In the genomic region with DNA sequence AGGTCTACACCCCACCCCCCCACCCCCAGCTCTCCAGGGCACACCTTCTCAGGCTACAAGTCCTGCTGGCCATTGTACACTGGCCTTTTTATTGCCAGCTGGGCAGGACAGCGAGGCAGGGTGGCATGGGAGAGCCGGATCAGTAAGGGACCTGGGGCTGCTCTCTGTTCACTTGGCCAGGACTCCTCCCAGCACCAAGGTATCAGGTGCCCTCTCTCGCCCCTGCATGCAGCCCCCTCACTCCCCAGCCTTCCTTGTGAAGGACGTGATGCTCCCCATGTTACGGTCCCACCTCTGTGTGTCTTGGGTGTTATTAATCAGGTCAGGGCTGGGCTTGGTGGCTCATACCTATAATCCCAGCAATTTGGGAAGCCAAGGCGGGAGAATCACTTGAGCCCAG, we compare ENCODE assay signal across 22 cellular contexts. TPM values are rescaled to one million over a fixed set of nuclear protein-coding genes. Genes with fewer than 3 reads are reported as not detected.
DNase-seq lines count a peak whose midpoint lies in the region; ATAC-seq and TF ChIP-seq lines count a peak whose summit lies in the region.
"Had no signal": no experiment of that assay in that cellular context is flagged by ENCODE, and none has a peak within 500 bp of the region (broad histone marks: within the 10 kb centered on the region; RNA-seq: fewer than 3 reads in every experiment).

No MANE protein-coding gene starts in this region.

- ATAC-seq in heart left ventricle: no peak
- no peak for ATAC-seq in right cardiac atrium
- ATAC-seq in GM19023 (IDR thresholded peaks at IDR 0.05; ENCODE audit: unreplicated experiment): no peak
- no peak for ATAC-seq in HG03280 (IDR thresholded peaks at IDR 0.05; ENCODE audit: unreplicated experiment)

- intact Hi-C loops in heart left ventricle (cut with DNase I) (no loop called here), right cardiac atrium (cut with DNase I) (no loop called here), left ventricle myocardium inferior (cut with micrococcal nuclease) (no loop called here), posterior vena cava (cut with DNase I) (no loop called here)

- no peaks in the 10 kb centered on the region for H3K36me3 ChIP-seq in heart left ventricle
- H3K36me3 ChIP-seq in left ventricle myocardium inferior: no peaks in the 10 kb centered on the region
- H3K36me3 ChIP-seq: BLaER1, HAP-1, MG63 had no signal

- H3K27me3 ChIP-seq in heart left ventricle: no peaks in the 10 kb centered on the region
- no peaks in the 10 kb centered on the region for H3K27me3 ChIP-seq in right cardiac atrium (ENCODE audit: control insufficient read depth, insufficient read depth)
- no peaks in the 10 kb centered on the region for H3K27me3 ChIP-seq in left ventricle myocardium inferior (ENCODE audit: low read depth)
- H3K27me3 ChIP-seq: BLaER1, MG63 had no signal

- H3K4me3 ChIP-seq in heart left ventricle (no peak overlapping the region), right cardiac atrium (ENCODE audit: low read length) (no peak overlapping the region), left ventricle myocardium inferior (no peak overlapping the region)
- H3K4me3 ChIP-seq: BLaER1, HAP-1, MG63, PC-9 had no signal

- peak overlapping the region in 7 of 12 donors; percentile 32 to 87 (median 77) for H3K27ac ChIP-seq in heart left ventricle
- no peak overlapping the region for H3K27ac ChIP-seq in right cardiac atrium (ENCODE audit: low read length)
- H3K27ac ChIP-seq in left ventricle myocardium inferior (replicated peaks): peak overlapping the region; percentile 77
- H3K27ac ChIP-seq: BLaER1, PC-9 had no signal

- no peak for TF ChIP-seq POLR2A in heart left ventricle (IDR thresholded peaks at IDR 0.05)

- no peak for TF ChIP-seq CTCF in heart left ventricle (IDR thresholded peaks at IDR 0.05)
- TF ChIP-seq CTCF in left ventricle myocardium inferior (IDR thresholded peaks at IDR 0.05; ENCODE audit: borderline replicate concordance): no peak

- 90 to 95% (median 93%) methylated on average over 1 to 6 of the region's 6 CpGs for WGBS in heart left ventricle, 4 donors
- 94% methylated on average over 6 of the region's 6 CpGs for WGBS in right cardiac atrium

- no peaks in the 10 kb centered on the region for H3K9me3 ChIP-seq in heart left ventricle
- H3K9me3 ChIP-seq in right cardiac atrium (ENCODE audit: control insufficient read depth, low read length): no peaks in the 10 kb centered on the region
- no peaks in the 10 kb centered on the region for H3K9me3 ChIP-seq in left ventricle myocardium inferior (replicated peaks)
- H3K9me3 ChIP-seq: BLaER1, HAP-1, MG63 had no signal

- DNase-seq in heart left ventricle (no peak), right cardiac atrium (no peak), left ventricle myocardium inferior (no peak), posterior vena cava (ENCODE audit: low spot score) (peak; percentile 37), medulla oblongata (ENCODE audit: extremely low spot score) (no peak)
- DNase-seq: CD4-positive, CD25-positive, alpha-beta regulatory T cell; DMS153; DND-41; HFFc6; KBM-7; MG63; NCI-H2029; NCI-H446; NCI-H524 treated with DMSO at 0.1 percent for 48 hours; NCI-H82; NK-92 treated with Interleukin-12 subunit alpha and Interleukin-12 subunit beta, amount 100 ng/mL, for 24 hours; PC-9; SHP77 had no signal

- H3K4me1 ChIP-seq in heart left ventricle (peaks cover 13 to 81% (median 43%) of the 10 kb centered on the region in 12 donors), right cardiac atrium (ENCODE audit: control insufficient read depth, insufficient read depth, low read length) (peaks cover 4% of the 10 kb centered on the region), left ventricle myocardium inferior (peaks cover 92% of the 10 kb centered on the region)
- H3K4me1 ChIP-seq: HAP-1 had no signal

RNA-seq across cellular contexts. Expression of gene PODXL, which starts 26.3 kb away (rescaled TPM):
- total RNA-seq in heart left ventricle: 100 to 1,000 TPM in 1 of 9 donors, 10 to 100 TPM in 8; 57.7 to 230 (median 75.1) TPM
- 10 to 100 TPM; 30.9 to 64.6 TPM for polyA plus RNA-seq in heart left ventricle
- 10 to 100 TPM; 60.7 to 81.1 (median 63.9) TPM for total RNA-seq in right cardiac atrium
- 29.1 TPM for polyA plus RNA-seq in right cardiac atrium
- 67.4 TPM for total RNA-seq in left ventricle myocardium inferior
- 10 to 100 TPM; 41.9 to 46.7 TPM for total RNA-seq in posterior vena cava
